ENCODE assay signal across 8 cellular contexts in genomic region chr2:75710577-75711253, GRCh38. TPM values are rescaled to one million over a fixed set of nuclear protein-coding genes. Genes with fewer than 3 reads are reported as not detected.
DNase-seq lines count a peak whose midpoint lies in the region; ATAC-seq and TF ChIP-seq lines count a peak whose summit lies in the region.

Gene GCFC2, minus strand, starts transcription at chr2:75710915. Its CDS starts 60 bp downstream, at chr2:75710855.

- CTCF ChIA-PET in CD8-positive, alpha-beta T cell (lab: Charles Lee) = interaction anchor here (1.2 kb wide), 1 partner anchor 8 kb away, joined by 3 read pairs; no protein-coding TSS in a partner anchor
- CTCF ChIA-PET in activated CD8-positive, alpha-beta T cell treated with anti-CD3 and anti-CD28 coated beads, Interleukin-2, amount 10 ng/mL, durations not matched to agents 7 days and 5 days (lab: Charles Lee) = interaction anchor here (0.7 to 1.9 kb wide), 8 partner anchors 9 to 63 kb away, joined by 3 to 6 read pairs (median 4); partner anchors contain the start of gene MRPL19

- no peaks in the 10 kb centered on the region for H3K27me3 Mint-ChIP-seq in CD8-positive, alpha-beta T cell (ENCODE audit: low read depth)
- peaks cover 3% of the 10 kb centered on the region for H3K27me3 Mint-ChIP-seq in activated CD8-positive, alpha-beta T cell treated with anti-CD3 and anti-CD28 coated beads, Interleukin-2, amount 10 ng/mL, durations not matched to agents 7 days and 5 days (ENCODE audit: low read depth)

- H3K4me3 ChIP-seq in CD8-positive, alpha-beta T cell (ENCODE audit: low read depth, low read length) = peak within 1 kb of the TSS; percentile 56

- no peaks in the 10 kb centered on the region for H3K9me3 Mint-ChIP-seq in CD8-positive, alpha-beta T cell
- no peaks in the 10 kb centered on the region for H3K9me3 Mint-ChIP-seq in activated CD8-positive, alpha-beta T cell treated with anti-CD3 and anti-CD28 coated beads, Interleukin-2, amount 10 ng/mL, durations not matched to agents 7 days and 5 days (ENCODE audit: insufficient read depth)

- no peaks in the 10 kb centered on the region for H3K27me3 ChIP-seq in CD8-positive, alpha-beta T cell (ENCODE audit: insufficient read depth, low read length)

- peak within 1 kb of the TSS; percentile 74 for H3K27ac ChIP-seq in CD8-positive, alpha-beta T cell (ENCODE audit: low read depth, low read length)

- peaks cover 34% of the 10 kb centered on the region for H3K4me1 Mint-ChIP-seq in CD8-positive, alpha-beta T cell (ENCODE audit: low read depth)
- peaks cover 18% of the 10 kb centered on the region for H3K4me1 Mint-ChIP-seq in activated CD8-positive, alpha-beta T cell treated with anti-CD3 and anti-CD28 coated beads, Interleukin-2, amount 10 ng/mL, durations not matched to agents 7 days and 5 days (ENCODE audit: low read depth)

- peak; percentile 59 to 88 (median 79) for DNase-seq in CD8-positive, alpha-beta T cell
- DNase-seq in HK-2 (ENCODE audit: unreplicated experiment) (peak; percentile 90), NCI-H82 treated with DMSO at 0.1 percent for 48 hours (lab: John Stamatoyannopoulos, UW; ENCODE audit: unreplicated experiment) (peak; percentile 71), lung microvascular endothelial cell (ENCODE audit: low read depth in 2 of 2) (peak; percentile 90 to 93)
- DNase-seq in activated CD8-positive, alpha-beta T cell treated with anti-CD3 and anti-CD28 coated beads, Interleukin-2, amount 10 ng/mL, durations not matched to agents 7 days and 5 days = peak; percentile 87
- peak; percentile 65 for DNase-seq in effector CD4-positive, alpha-beta T cell
- peak; percentile 74 for DNase-seq in stimulated activated CD8-positive, alpha-beta memory T cell treated with anti-CD3 and anti-CD28 coated beads, Interleukin-12 subunit alpha, Interleukin-12 subunit beta, amount 100 ng/mL, for 1 hour (ENCODE audit: low read depth)

- H3K4me1 ChIP-seq in CD8-positive, alpha-beta T cell (ENCODE audit: insufficient read depth, low read length) = peaks cover 21% of the 10 kb centered on the region

- peaks cover 5% of the 10 kb centered on the region for H3K36me3 ChIP-seq in CD8-positive, alpha-beta T cell (ENCODE audit: insufficient read depth, low read length)

- H3K36me3 Mint-ChIP-seq in CD8-positive, alpha-beta T cell = peaks cover 8% of the 10 kb centered on the region
- peaks cover 9% of the 10 kb centered on the region for H3K36me3 Mint-ChIP-seq in activated CD8-positive, alpha-beta T cell treated with anti-CD3 and anti-CD28 coated beads, Interleukin-2, amount 10 ng/mL, durations not matched to agents 7 days and 5 days (ENCODE audit: low read depth)

- no peaks in the 10 kb centered on the region for H3K9me3 ChIP-seq in CD8-positive, alpha-beta T cell (ENCODE audit: low read length)

- POLR2A ChIA-PET in CD8-positive, alpha-beta T cell (lab: Charles Lee) = interaction anchor here (0.6 to 3.4 kb wide), 4 partner anchors 11 to 70 kb away, joined by 3 to 22 read pairs (median 5); partner anchors contain the start of gene MRPL19
- POLR2A ChIA-PET in activated CD8-positive, alpha-beta T cell treated with anti-CD3 and anti-CD28 coated beads, Interleukin-2, amount 10 ng/mL, durations not matched to agents 7 days and 5 days (lab: Charles Lee) = interaction anchor here (1.0 to 1.2 kb wide), 3 partner anchors 12 to 64 kb away, joined by 3 to 11 read pairs (median 3); partner anchors contain the start of gene MRPL19

- peak; percentile 88 for ATAC-seq in CD8-positive, alpha-beta T cell
- peak; percentile 95 for ATAC-seq in GM19452 (IDR thresholded peaks at IDR 0.05; ENCODE audit: unreplicated experiment)
- ATAC-seq in activated CD8-positive, alpha-beta T cell treated with anti-CD3 and anti-CD28 coated beads, Interleukin-2, amount 10 ng/mL, durations not matched to agents 7 days and 5 days = peak; percentile 95

- H3K4me3 Mint-ChIP-seq in CD8-positive, alpha-beta T cell = peak within 1 kb of the TSS; percentile 95
- H3K4me3 Mint-ChIP-seq in activated CD8-positive, alpha-beta T cell treated with anti-CD3 and anti-CD28 coated beads, Interleukin-2, amount 10 ng/mL, durations not matched to agents 7 days and 5 days = peak within 1 kb of the TSS; percentile 90

- intact Hi-C loops in CD8-positive, alpha-beta T cell (cut with DNase I, micrococcal nuclease) = loop anchor here (1.0 to 5.0 kb wide), 3 partner anchors 64 to 753 kb away; partner anchors contain the start of genes MRPL19 (in 2 of the 2) and POLE4 (in 1 of the 2)

- peak; percentile 27 for TF ChIP-seq CTCF in CD8-positive, alpha-beta T cell (IDR thresholded peaks at IDR 0.05)

- peak within 1 kb of the TSS; percentile 98 for H3K27ac Mint-ChIP-seq in CD8-positive, alpha-beta T cell
- peak within 1 kb of the TSS; percentile 97 for H3K27ac Mint-ChIP-seq in activated CD8-positive, alpha-beta T cell treated with anti-CD3 and anti-CD28 coated beads, Interleukin-2, amount 10 ng/mL, durations not matched to agents 7 days and 5 days

RNA-seq across cellular contexts. Expression of gene GCFC2, which starts in this region (rescaled TPM):
- total RNA-seq in CD8-positive, alpha-beta T cell = 10 to 100 TPM; 14.4 to 17.8 TPM
- total RNA-seq in activated CD8-positive, alpha-beta T cell treated with anti-CD3 and anti-CD28 coated beads, Interleukin-2, amount 10 ng/mL, durations not matched to agents 7 days and 5 days = 10 to 100 TPM; 20.6 to 21.9 TPM
- total RNA-seq in lung microvascular endothelial cell = 12.9 and 14.1 TPM in 2 replicates

Comparison
In these comparisons a context has a peak if more than half of its experiments do, and no peak if none do; other contexts are left out.
1. Peak in every context shown above with its lines: DNase-seq, ATAC-seq, H3K4me3 ChIP-seq and H3K27ac ChIP-seq.